Comparison of ENCODE assay signal across 16 cellular contexts in genomic region chr16:50457979-50458461, GRCh38.
"Had no signal": no experiment of that assay in that cellular context is flagged by ENCODE, and none has a peak within 500 bp of the region (broad histone marks: within the 10 kb centered on the region; RNA-seq: fewer than 3 reads in every experiment).

No MANE protein-coding gene starts in this region.

- H3K4me3 Mint-ChIP-seq: nephron; stimulated activated naive B cell treated with anti-CD40 and anti-IgM and Interleukin-4, amounts not matched to agents 10 μg/mL and 1 μg/mL and 100 μg/mL, for 72 hours had no signal

- H3K4me3 ChIP-seq: esophagus muscularis mucosa, left lung, mucosa of descending colon, psoas muscle, tibial nerve had no signal

- DNase-seq: activated CD8-positive, alpha-beta memory T cell treated with anti-CD3 and anti-CD28 coated beads, Interleukin-2, amount 50 U/mL, for 4 hours; activated T-cell treated with anti-CD3 and anti-CD28 coated beads, Interleukin-2, amount 50 U/mL, for 72 hours; aorta; head of caudate nucleus; left lung; occipital lobe; psoas muscle; stimulated activated CD4-positive, alpha-beta T cell treated with anti-CD3 and anti-CD28 coated beads, Interleukin-2, amount 100 ng/mL, for 24 hours; stimulated activated naive B cell treated with anti-CD40 and anti-IgM and Interleukin-4, amounts not matched to agents 10 μg/mL and 1 μg/mL and 100 μg/mL, for 72 hours had no signal

- H3K27ac ChIP-seq: esophagus muscularis mucosa, left lung, psoas muscle, tibial nerve had no signal

- H3K36me3 ChIP-seq: esophagus muscularis mucosa, left lung, tibial nerve had no signal

- H3K4me1 ChIP-seq: esophagus muscularis mucosa, psoas muscle, tibial nerve had no signal

- H3K9me3 Mint-ChIP-seq: activated T-cell treated with anti-CD3 and anti-CD28 coated beads, Interleukin-2, amount 50 U/mL, for 72 hours; nephron; stimulated activated naive B cell treated with anti-CD40 and anti-IgM and Interleukin-4, amounts not matched to agents 10 μg/mL and 1 μg/mL and 100 μg/mL, for 72 hours had no signal

- ATAC-seq: psoas muscle; sciatic nerve; stimulated activated naive B cell treated with anti-CD40 and anti-IgM and Interleukin-4, amounts not matched to agents 10 μg/mL and 1 μg/mL and 100 μg/mL, for 72 hours had no signal

- H3K4me1 Mint-ChIP-seq: stimulated activated naive B cell treated with anti-CD40 and anti-IgM and Interleukin-4, amounts not matched to agents 10 μg/mL and 1 μg/mL and 100 μg/mL, for 72 hours had no signal

- H3K27ac Mint-ChIP-seq: nephron; stimulated activated naive B cell treated with anti-CD40 and anti-IgM and Interleukin-4, amounts not matched to agents 10 μg/mL and 1 μg/mL and 100 μg/mL, for 72 hours had no signal

- H3K27me3 ChIP-seq: tibial nerve had no signal

- H3K36me3 Mint-ChIP-seq: stimulated activated naive B cell treated with anti-CD40 and anti-IgM and Interleukin-4, amounts not matched to agents 10 μg/mL and 1 μg/mL and 100 μg/mL, for 72 hours had no signal

- FAIRE-seq: bronchial epithelial cell, islet of Langerhans had no signal

- H3K9me3 ChIP-seq: esophagus muscularis mucosa, left lung, mucosa of descending colon, psoas muscle, tibial nerve had no signal
